In genomic region chr1:239349699-239350098, GRCh38 we compare ENCODE assay signal across 2 cellular contexts.
A peak's percentile ranks its signal among the peaks of the same experiment; 100 is the strongest.
TF ChIP-seq lines count a peak whose summit lies in the region.

No MANE protein-coding gene starts in this region.

TF ChIP-seq in GM23338, 12 proteins besides CTCF, POLR2A, EP300 and RAD21:
- TF ChIP-seq STAT1 (IDR thresholded peaks at IDR 0.05; ENCODE audit: unreplicated experiment) (no peak), EZH2 (IDR thresholded peaks at IDR 0.05; ENCODE audit: low read depth, unreplicated experiment) (no peak)
TF ChIP-seq in GM23338: peak in this region for 0.

TF ChIP-seq in H1, 55 proteins besides CTCF, POLR2A, EP300 and RAD21:
- TF ChIP-seq E2F6 (IDR thresholded peaks at IDR 0.05) (no peak), TEAD4 (IDR thresholded peaks at IDR 0.05; ENCODE audit: low read depth, low read length) (0 out of 2 replicates have a peak, but pooled peaks have one; percentile 16)
